In genomic region chr9:105064248-105065118, GRCh38 we compare ENCODE assay signal across 8 cellular contexts.
DNase-seq lines count a peak whose midpoint lies in the region; ATAC-seq and TF ChIP-seq lines count a peak whose summit lies in the region.

No MANE protein-coding gene starts in this region.

- no peak overlapping the region for H3K27ac ChIP-seq in naive thymus-derived CD4-positive, alpha-beta T cell (ENCODE audit: low read depth, low read length)

- DNase-seq in SIG-M5 treated with dmso at 0.1 percent for 504 hours (lab: John Stamatoyannopoulos, UW; ENCODE audit: unreplicated experiment), result peak; percentile 65
- no peak for DNase-seq in SIG-M5 (lab: John Stamatoyannopoulos, UW)
- DNase-seq in NCI-H1436 (lab: John Stamatoyannopoulos, UW), result peak; percentile 75
- peak; percentile 97 for DNase-seq in SW480 (ENCODE audit: low spot score)
- DNase-seq in fibroblast of mammary gland (ENCODE audit: low read depth), result peak; percentile 96
- no peak for DNase-seq in naive thymus-derived CD4-positive, alpha-beta T cell
- DNase-seq in activated CD8-positive, alpha-beta memory T cell treated with anti-CD3 and anti-CD28 coated beads, Interleukin-2, amount 10 ng/mL, durations not matched to agents 7 days and 5 days, result no peak

- CTCF ChIA-PET in naive thymus-derived CD4-positive, alpha-beta T cell (lab: Charles Lee), result no interaction called here
- CTCF ChIA-PET in activated CD8-positive, alpha-beta memory T cell treated with anti-CD3 and anti-CD28 coated beads, Interleukin-2, amount 10 ng/mL, durations not matched to agents 7 days and 5 days (lab: Charles Lee), result no interaction called here

- H3K27me3 ChIP-seq in naive thymus-derived CD4-positive, alpha-beta T cell (ENCODE audit: control insufficient read depth in 2 of 2, insufficient read depth in 2 of 2, low read length in 2 of 2), result no peaks in the 10 kb centered on the region

- H3K27ac Mint-ChIP-seq in naive thymus-derived CD4-positive, alpha-beta T cell, result peak overlapping the region in 1 of 9 donors; percentile 62
- H3K27ac Mint-ChIP-seq in activated CD8-positive, alpha-beta memory T cell treated with anti-CD3 and anti-CD28 coated beads, Interleukin-2, amount 10 ng/mL, durations not matched to agents 7 days and 5 days, result no peak overlapping the region

- no peak overlapping the region for H3K4me3 Mint-ChIP-seq in naive thymus-derived CD4-positive, alpha-beta T cell
- H3K4me3 Mint-ChIP-seq in activated CD8-positive, alpha-beta memory T cell treated with anti-CD3 and anti-CD28 coated beads, Interleukin-2, amount 10 ng/mL, durations not matched to agents 7 days and 5 days, result no peak overlapping the region

- no peaks in the 10 kb centered on the region for H3K9me3 ChIP-seq in naive thymus-derived CD4-positive, alpha-beta T cell (ENCODE audit: control insufficient read depth in 2 of 3, low read length in 3 of 3)

- peaks cover 0 to 5% (median 0%) of the 10 kb centered on the region in 5 donors for H3K27me3 Mint-ChIP-seq in naive thymus-derived CD4-positive, alpha-beta T cell
- no peaks in the 10 kb centered on the region for H3K27me3 Mint-ChIP-seq in activated CD8-positive, alpha-beta memory T cell treated with anti-CD3 and anti-CD28 coated beads, Interleukin-2, amount 10 ng/mL, durations not matched to agents 7 days and 5 days

- POLR2A ChIA-PET in naive thymus-derived CD4-positive, alpha-beta T cell (lab: Charles Lee), result no interaction called here

- TF ChIP-seq CTCF in fibroblast of mammary gland (conservative IDR thresholded peaks at IDR 0.05; ENCODE audit: control insufficient read depth, insufficient read depth, low read depth, low read length), result no peak

- intact Hi-C loops in naive thymus-derived CD4-positive, alpha-beta T cell (cut with micrococcal nuclease), result no loop called here

- peak; percentile 68 for ATAC-seq in naive thymus-derived CD4-positive, alpha-beta T cell
- ATAC-seq in activated CD8-positive, alpha-beta memory T cell treated with anti-CD3 and anti-CD28 coated beads, Interleukin-2, amount 10 ng/mL, durations not matched to agents 7 days and 5 days, result no peak
- no peak for ATAC-seq in HG02970 (IDR thresholded peaks at IDR 0.05; ENCODE audit: low FRiP score, unreplicated experiment)

- peaks cover 0 to 11% of the 10 kb centered on the region in 2 donors for H3K4me1 ChIP-seq in naive thymus-derived CD4-positive, alpha-beta T cell (ENCODE audit: control insufficient read depth in 2 of 2, insufficient read depth in 2 of 2, low read length in 2 of 2)

- no peaks in the 10 kb centered on the region for H3K36me3 Mint-ChIP-seq in naive thymus-derived CD4-positive, alpha-beta T cell
- no peaks in the 10 kb centered on the region for H3K36me3 Mint-ChIP-seq in activated CD8-positive, alpha-beta memory T cell treated with anti-CD3 and anti-CD28 coated beads, Interleukin-2, amount 10 ng/mL, durations not matched to agents 7 days and 5 days

- H3K36me3 ChIP-seq in naive thymus-derived CD4-positive, alpha-beta T cell (ENCODE audit: control insufficient read depth in 2 of 3, insufficient read depth in 3 of 3, low read length in 3 of 3), result no peaks in the 10 kb centered on the region

- H3K9me3 Mint-ChIP-seq in naive thymus-derived CD4-positive, alpha-beta T cell, result peaks cover 0 to 1% (median 0%) of the 10 kb centered on the region in 11 donors
- H3K9me3 Mint-ChIP-seq in activated CD8-positive, alpha-beta memory T cell treated with anti-CD3 and anti-CD28 coated beads, Interleukin-2, amount 10 ng/mL, durations not matched to agents 7 days and 5 days (ENCODE audit: low read depth), result no peaks in the 10 kb centered on the region

- H3K4me1 Mint-ChIP-seq in naive thymus-derived CD4-positive, alpha-beta T cell, result peaks cover 3 to 29% (median 16%) of the 10 kb centered on the region in 7 donors
- H3K4me1 Mint-ChIP-seq in activated CD8-positive, alpha-beta memory T cell treated with anti-CD3 and anti-CD28 coated beads, Interleukin-2, amount 10 ng/mL, durations not matched to agents 7 days and 5 days, result peaks cover 8% of the 10 kb centered on the region

- no peak overlapping the region for H3K4me3 ChIP-seq in fibroblast of mammary gland (ENCODE audit: control insufficient read depth, low read depth, low read length)
- no peak overlapping the region for H3K4me3 ChIP-seq in naive thymus-derived CD4-positive, alpha-beta T cell (ENCODE audit: low read length)

Comparison
In these comparisons a context has a peak if more than half of its experiments do, and no peak if none do; other contexts are left out.
1. DNase-seq: peak in SIG-M5 treated with dmso at 0.1 percent for 504 hours (single experiment), NCI-H1436 (single experiment), SW480 (single experiment) and fibroblast of mammary gland (single experiment); none in SIG-M5 (single experiment), naive thymus-derived CD4-positive, alpha-beta T cell (0 of 9) and activated CD8-positive, alpha-beta memory T cell treated with anti-CD3 and anti-CD28 coated beads, Interleukin-2, amount 10 ng/mL, durations not matched to agents 7 days and 5 days (single experiment).